In genomic region chr18:9946831-9947230, GRCh38 we compare ENCODE assay signal across 19 cellular contexts.
"Had no signal": no experiment of that assay in that cellular context is flagged by ENCODE, and none has a peak within 500 bp of the region (broad histone marks: within the 10 kb centered on the region; RNA-seq: fewer than 3 reads in every experiment).

No MANE protein-coding gene starts in this region.

- H3K27ac ChIP-seq: hepatocyte, parathyroid adenoma, prostate gland, stomach, thoracic aorta, transverse colon had no signal

- FAIRE-seq: kidney had no signal

- H3K36me3 ChIP-seq: prostate gland had no signal

- H3K9ac ChIP-seq: parathyroid adenoma had no signal

- H3K27me3 ChIP-seq: hepatocyte, stomach, transverse colon had no signal

- H3K9me3 ChIP-seq: prostate gland, stomach, thoracic aorta, transverse colon had no signal

- H3K4me3 ChIP-seq: hepatocyte, prostate gland, stomach, thoracic aorta, transverse colon had no signal

- H3K4me2 ChIP-seq: hepatocyte had no signal

- DNase-seq: effector memory CD8-positive, alpha-beta T cell; foreskin melanocyte; head of caudate nucleus; kidney; left cardiac atrium; naive thymus-derived CD4-positive, alpha-beta T cell; nephron progenitor cell; retina; stimulated activated CD4-positive, alpha-beta T cell treated with anti-CD3 and anti-CD28 coated beads, Interleukin-2, amount 100 ng/mL, for 24 hours; stimulated activated CD4-positive, alpha-beta T cell treated with anti-CD3 and anti-CD28 coated beads, Interleukin-4, amount 100 ng/mL, for 4 hours; stimulated activated naive B cell treated with anti-CD40 and anti-IgM and Interleukin-4, amounts not matched to agents 10 μg/mL and 1 μg/mL and 100 μg/mL, for 72 hours; stomach; substantia nigra; transverse colon had no signal

- ATAC-seq: effector memory CD8-positive, alpha-beta T cell; left cardiac atrium; sciatic nerve; stimulated activated naive B cell treated with anti-CD40 and anti-IgM and Interleukin-4, amounts not matched to agents 10 μg/mL and 1 μg/mL and 100 μg/mL, for 72 hours had no signal

- H2AFZ ChIP-seq: hepatocyte, parathyroid adenoma had no signal

- H3K4me1 ChIP-seq: parathyroid adenoma, prostate gland had no signal
